ENCODE assay signal across 10 cellular contexts in the genomic region with DNA sequence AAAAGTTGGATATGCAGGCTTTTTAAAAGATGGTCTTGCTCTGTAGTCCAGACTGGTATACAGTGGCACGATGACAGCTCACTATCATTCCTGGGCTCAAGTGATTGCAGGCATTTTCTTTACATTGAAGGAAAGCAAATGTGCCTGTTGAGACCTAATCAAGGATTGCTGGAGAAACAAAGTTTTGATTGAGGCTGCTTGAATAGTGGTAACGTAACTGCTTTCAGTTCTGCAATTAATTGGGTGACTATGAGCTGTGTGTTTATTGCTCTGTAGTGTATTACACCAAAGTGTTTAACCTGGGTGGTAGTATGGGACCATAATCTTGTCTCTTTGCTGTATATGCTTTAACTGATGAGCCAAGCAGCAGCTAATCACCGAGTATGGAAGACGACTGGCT. TPM values are rescaled to one million over a fixed set of nuclear protein-coding genes. Genes with fewer than 3 reads are reported as not detected.
DNase-seq lines count a peak whose midpoint lies in the region; ATAC-seq and TF ChIP-seq lines count a peak whose summit lies in the region.
"Had no signal": no experiment of that assay in that cellular context is flagged by ENCODE, and none has a peak within 500 bp of the region (broad histone marks: within the 10 kb centered on the region; RNA-seq: fewer than 3 reads in every experiment).

No MANE protein-coding gene starts in this region.

- ATAC-seq in RWPE2 (ENCODE audit: low read depth) (no peak), GM19397 (IDR thresholded peaks at IDR 0.05; ENCODE audit: unreplicated experiment) (no peak)
- ATAC-seq in stimulated activated naive B cell treated with anti-CD40 and anti-IgM and Interleukin-4, amounts not matched to agents 10 μg/mL and 1 μg/mL and 100 μg/mL, for 72 hours (replicated peaks), result no peak

- intact Hi-C loops in ovary (cut with DNase I), result loop anchor here in 2 of 4 donors (10.0 kb wide), 2 partner anchors 52 to 142 kb away; no protein-coding TSS in a partner anchor

- peak overlapping the region; percentile 99 for H3K27ac Mint-ChIP-seq in activated T-cell treated with anti-CD3 and anti-CD28 coated beads, Interleukin-2, amount 50 U/mL, for 24 hours
- peak overlapping the region; percentile 51 for H3K27ac Mint-ChIP-seq in stimulated activated naive B cell treated with anti-CD40 and anti-IgM and Interleukin-4, amounts not matched to agents 10 μg/mL and 1 μg/mL and 100 μg/mL, for 72 hours

- no peak for TF ChIP-seq EP300 in ovary (IDR thresholded peaks at IDR 0.05)

- peaks cover 47% of the 10 kb centered on the region for H3K4me1 Mint-ChIP-seq in activated T-cell treated with anti-CD3 and anti-CD28 coated beads, Interleukin-2, amount 50 U/mL, for 24 hours (ENCODE audit: low read depth)
- H3K4me1 Mint-ChIP-seq in stimulated activated naive B cell treated with anti-CD40 and anti-IgM and Interleukin-4, amounts not matched to agents 10 μg/mL and 1 μg/mL and 100 μg/mL, for 72 hours, result peaks cover 40 to 54% of the 10 kb centered on the region in 2 donors

- H3K27me3 ChIP-seq in RWPE2 (ENCODE audit: insufficient read depth, poor library complexity, severe bottlenecking), result no peaks in the 10 kb centered on the region
- no peaks in the 10 kb centered on the region for H3K27me3 ChIP-seq in ovary
- H3K27me3 ChIP-seq: cardiac muscle cell had no signal

- TF ChIP-seq CTCF in RWPE2 (IDR thresholded peaks at IDR 0.05; ENCODE audit: poor library complexity, severe bottlenecking), result no peak
- TF ChIP-seq CTCF in fibroblast of villous mesenchyme (IDR thresholded peaks at IDR 0.05; ENCODE audit: insufficient read depth, low read depth, low read length), result no peak
- TF ChIP-seq CTCF in ovary (IDR thresholded peaks at IDR 0.05), result no peak

- peaks cover 38% of the 10 kb centered on the region for H3K36me3 Mint-ChIP-seq in activated T-cell treated with anti-CD3 and anti-CD28 coated beads, Interleukin-2, amount 50 U/mL, for 24 hours (ENCODE audit: low read depth)
- H3K36me3 Mint-ChIP-seq in stimulated activated naive B cell treated with anti-CD40 and anti-IgM and Interleukin-4, amounts not matched to agents 10 μg/mL and 1 μg/mL and 100 μg/mL, for 72 hours, result peaks cover 22 to 40% of the 10 kb centered on the region in 2 donors

- peak overlapping the region; percentile 7 for H3K27ac ChIP-seq in RWPE2 (ENCODE audit: poor library complexity, severe bottlenecking)
- H3K27ac ChIP-seq in ovary, result no peak overlapping the region
- H3K27ac ChIP-seq: cardiac muscle cell, VCaP had no signal

- H3K4me1 ChIP-seq in RWPE2 (ENCODE audit: insufficient read depth, poor library complexity, severe bottlenecking) (peaks cover 27% of the 10 kb centered on the region), ovary (ENCODE audit: insufficient read depth) (no peaks in the 10 kb centered on the region)

- peak overlapping the region; percentile 91 for H3K4me3 Mint-ChIP-seq in activated T-cell treated with anti-CD3 and anti-CD28 coated beads, Interleukin-2, amount 50 U/mL, for 24 hours
- H3K4me3 Mint-ChIP-seq in stimulated activated naive B cell treated with anti-CD40 and anti-IgM and Interleukin-4, amounts not matched to agents 10 μg/mL and 1 μg/mL and 100 μg/mL, for 72 hours, result peak overlapping the region; percentile 90 to 95

- peaks cover 15% of the 10 kb centered on the region for H3K36me3 ChIP-seq in RWPE2 (ENCODE audit: low read depth)
- H3K36me3 ChIP-seq in ovary, result no peaks in the 10 kb centered on the region

- H3K9me3 ChIP-seq in RWPE2 (ENCODE audit: severe bottlenecking) (no peaks in the 10 kb centered on the region), ovary (no peaks in the 10 kb centered on the region)

- H3K9me3 Mint-ChIP-seq in activated T-cell treated with anti-CD3 and anti-CD28 coated beads, Interleukin-2, amount 50 U/mL, for 24 hours, result no peaks in the 10 kb centered on the region
- H3K9me3 Mint-ChIP-seq in stimulated activated naive B cell treated with anti-CD40 and anti-IgM and Interleukin-4, amounts not matched to agents 10 μg/mL and 1 μg/mL and 100 μg/mL, for 72 hours, result no peaks in the 10 kb centered on the region

- WGBS in ovary, 3 donors, result 73 to 86% (median 86%) methylated on average over 4 of the region's 4 CpGs

- H3K27me3 Mint-ChIP-seq in activated T-cell treated with anti-CD3 and anti-CD28 coated beads, Interleukin-2, amount 50 U/mL, for 24 hours, result peaks cover 5% of the 10 kb centered on the region
- H3K27me3 Mint-ChIP-seq in stimulated activated naive B cell treated with anti-CD40 and anti-IgM and Interleukin-4, amounts not matched to agents 10 μg/mL and 1 μg/mL and 100 μg/mL, for 72 hours, result no peaks in the 10 kb centered on the region

- H3K4me3 ChIP-seq in RWPE2 (ENCODE audit: severe bottlenecking) (no peak overlapping the region), fibroblast of villous mesenchyme (ENCODE audit: low read depth, low read length) (peak overlapping the region; percentile 98), ovary (no peak overlapping the region)
- H3K4me3 ChIP-seq: cardiac muscle cell had no signal

- DNase-seq in activated T-cell treated with anti-CD3 and anti-CD28 coated beads, Interleukin-2, amount 50 U/mL, for 24 hours, result no peak
- no peak for DNase-seq in activated T-cell treated with anti-CD3 and anti-CD28 coated beads, Interleukin-2, amount 50 U/mL, for 1 hour
- no peak for DNase-seq in RWPE2 (ENCODE audit: low spot score)
- DNase-seq in fibroblast of villous mesenchyme (ENCODE audit: low read depth), result no peak
- DNase-seq in stimulated activated naive B cell treated with anti-CD40 and anti-IgM and Interleukin-4, amounts not matched to agents 10 μg/mL and 1 μg/mL and 100 μg/mL, for 72 hours, result no peak
- no peak for DNase-seq in ovary
- no peak for DNase-seq in NCI-H1092 (lab: John Stamatoyannopoulos, UW)

- TF ChIP-seq POLR2A in ovary (IDR thresholded peaks at IDR 0.05), result no peak

RNA-seq across cellular contexts. Expression of gene UBB, which starts 2.3 kb away (rescaled TPM):
- 1,346 and 1,383 TPM in 2 replicates for total RNA-seq in fibroblast of villous mesenchyme
- 100 to 1,000 TPM; 445 to 993 (median 806) TPM for total RNA-seq in ovary
- polyA plus RNA-seq in ovary, result 1,000 to 10,000 TPM in 1 of 2 donors, 100 to 1,000 TPM in 1; 775 to 1,551 TPM

RNA-seq across cellular contexts. Expression of gene CENPV, which starts 29.9 kb away (rescaled TPM):
- 20.3 and 33.8 TPM in 2 replicates for total RNA-seq in fibroblast of villous mesenchyme
- total RNA-seq in ovary, result 10 to 100 TPM; 18.8 to 38.9 (median 34.0) TPM
- polyA plus RNA-seq in ovary, result 10 to 100 TPM; 20.0 to 22.3 TPM

RNA-seq across cellular contexts. Expression of gene TRPV2, which starts 32.2 kb away (rescaled TPM):
- total RNA-seq in fibroblast of villous mesenchyme (53.5 and 106 TPM in 2 replicates), ovary (10 to 100 TPM in 5 of 7 donors, 1 to 10 TPM in 2; 8.7 to 40.4 (median 13.0) TPM)
- 10 to 100 TPM; 11.5 to 13.1 TPM for polyA plus RNA-seq in ovary
